ENCODE assay signal across 1 cellular context in genomic region chr7:151123485-151124204, GRCh38.
TF ChIP-seq lines count a peak whose summit lies in the region.

No MANE protein-coding gene starts in this region.

TF ChIP-seq in HEK293, 187 proteins besides CTCF, POLR2A, EP300 and RAD21 (continued from another document):
- TF ChIP-seq ZNF362 (tag by site-specific recombination; IDR thresholded peaks at IDR 0.05) (no peak), ZNF548 (tag by site-specific recombination; IDR thresholded peaks at IDR 0.05) (no peak), ZNF24 (tag by site-specific recombination; IDR thresholded peaks at IDR 0.05) (no peak), ZNF514 (tag by site-specific recombination; IDR thresholded peaks at IDR 0.05) (no peak), ZNF184 (tag by site-specific recombination; IDR thresholded peaks at IDR 0.05) (no peak), ZFP41 (tag by site-specific recombination; IDR thresholded peaks at IDR 0.05; ENCODE audit: borderline replicate concordance) (no peak), OVOL3 (tag by site-specific recombination; IDR thresholded peaks at IDR 0.05) (no peak), OSR2 (tag by site-specific recombination; IDR thresholded peaks at IDR 0.05) (no peak), KLF9 (tag by site-specific recombination; IDR thresholded peaks at IDR 0.05; ENCODE audit: low read depth) (no peak), KLF7 (tag by site-specific recombination; IDR thresholded peaks at IDR 0.05; ENCODE audit: borderline replicate concordance) (0 out of 2 replicates have a peak, but pooled peaks have one; percentile 8)
